31 cellular contexts compared by ENCODE assay signal in the genomic region with DNA sequence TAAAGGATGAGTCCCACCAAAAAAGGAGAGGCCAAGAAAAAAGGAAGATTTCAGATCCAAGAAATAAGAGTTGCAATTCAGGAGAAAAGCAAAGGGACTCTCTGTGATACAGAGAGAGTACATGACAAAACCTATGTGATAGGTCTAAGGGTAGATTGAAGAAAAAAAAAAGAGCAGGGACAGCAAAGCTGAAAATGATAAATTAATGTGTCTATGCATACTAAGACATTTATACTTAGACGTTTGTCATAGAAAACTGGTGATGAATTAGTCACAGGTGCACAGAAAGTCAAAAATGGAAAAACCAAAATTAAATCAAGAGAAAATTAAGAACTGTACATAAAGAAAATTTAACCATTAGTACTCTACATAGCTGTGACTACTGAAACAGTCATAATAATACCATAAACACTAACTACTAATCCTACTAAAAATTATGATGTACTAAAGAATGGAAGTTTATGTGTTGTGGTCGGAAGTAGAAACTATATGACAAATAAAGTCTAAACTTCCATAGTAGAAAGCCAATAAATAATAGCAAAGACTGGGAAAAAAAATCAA. TPM values are rescaled to one million over a fixed set of nuclear protein-coding genes. Genes with fewer than 3 reads are reported as not detected.
"Had no signal": no experiment of that assay in that cellular context is flagged by ENCODE, and none has a peak within 500 bp of the region (broad histone marks: within the 10 kb centered on the region; RNA-seq: fewer than 3 reads in every experiment).

No MANE protein-coding gene starts in this region.

- H3K4me1 ChIP-seq: colonic mucosa, esophagus squamous epithelium, heart right ventricle, right lobe of liver, thyroid gland, upper lobe of left lung, vagina had no signal

- H3K4me3 Mint-ChIP-seq: activated CD4-positive, alpha-beta memory T cell treated with anti-CD3 and anti-CD28 coated beads for 36 hours; activated T-helper 1 cell treated with anti-CD3 and anti-CD28 coated beads, Interleukin-12 subunit alpha, Interleukin-12 subunit beta, Interleukin-2, Interleukin-4 antibody, amounts not matched to agents 30 ng/mL and 10 ng/mL and 1 ng/mL, durations not matched to agents 14 hours and 24 hours and 36 hours; mesothelial cell of epicardium; naive B cell; nephron progenitor cell had no signal

- H3K27me3 ChIP-seq: adrenal gland, body of pancreas, colonic mucosa, esophagus squamous epithelium, heart right ventricle, neutrophil, right lobe of liver, stomach, thyroid gland, upper lobe of left lung, vagina had no signal

- ATAC-seq: body of pancreas, heart right ventricle, right lobe of liver had no signal

- H3K27ac Mint-ChIP-seq: activated CD4-positive, alpha-beta memory T cell treated with anti-CD3 and anti-CD28 coated beads for 36 hours; activated T-helper 1 cell treated with anti-CD3 and anti-CD28 coated beads, Interleukin-12 subunit alpha, Interleukin-12 subunit beta, Interleukin-2, Interleukin-4 antibody, amounts not matched to agents 30 ng/mL and 10 ng/mL and 1 ng/mL, durations not matched to agents 14 hours and 24 hours and 36 hours; mesothelial cell of epicardium; nephron progenitor cell had no signal

- H3K27me3 Mint-ChIP-seq: activated CD4-positive, alpha-beta memory T cell treated with anti-CD3 and anti-CD28 coated beads for 36 hours; naive B cell had no signal

- H3K4me1 Mint-ChIP-seq: mesothelial cell of epicardium, nephron progenitor cell had no signal

- H3K27ac ChIP-seq: adrenal gland, body of pancreas, colonic mucosa, epithelial cell of prostate, esophagus squamous epithelium, heart right ventricle, neutrophil, right lobe of liver, stomach, thyroid gland, upper lobe of left lung, vagina had no signal

- H3K4me3 ChIP-seq: adrenal gland, body of pancreas, colonic mucosa, esophagus squamous epithelium, heart right ventricle, right lobe of liver, stomach, thyroid gland, upper lobe of left lung, vagina had no signal

- DNase-seq: activated CD4-positive, alpha-beta memory T cell treated with anti-CD3 and anti-CD28 coated beads for 36 hours; activated gamma-delta T cell; activated naive CD4-positive, alpha-beta T cell treated with anti-CD3 and anti-CD28 coated beads, Interleukin-2, amount 50 U/mL, for 16 hours; adrenal gland; aorta; body of pancreas; colonic mucosa; effector CD8-positive, alpha-beta T cell; esophagus squamous epithelium; foreskin melanocyte; heart right ventricle; naive B cell; nephron progenitor cell; right lobe of liver; stimulated activated CD4-positive, alpha-beta T cell treated with anti-CD3 and anti-CD28 coated beads, Interleukin-12 subunit alpha, Interleukin-12 subunit beta, amount 100 ng/mL, for 4 hours; stimulated activated CD4-positive, alpha-beta T cell treated with anti-CD3 and anti-CD28 coated beads, Interleukin-4, amount 100 ng/mL, for 1 hour; stomach; T1000; thyroid gland; upper lobe of left lung had no signal

RNA-seq across cellular contexts. Expression of a gene that starts 23.2 kb away (rescaled TPM):
- total RNA-seq: adrenal gland, body of pancreas, dermis microvascular lymphatic vessel endothelial cell, glomerular endothelial cell, kidney epithelial cell, lower leg skin, mesothelial cell of epicardium, osteocyte, renal cortical epithelial cell, right lobe of liver, thyroid gland, vagina had no signal
- polyA plus RNA-seq: aorta, heart right ventricle had no signal
